In the genomic region with DNA sequence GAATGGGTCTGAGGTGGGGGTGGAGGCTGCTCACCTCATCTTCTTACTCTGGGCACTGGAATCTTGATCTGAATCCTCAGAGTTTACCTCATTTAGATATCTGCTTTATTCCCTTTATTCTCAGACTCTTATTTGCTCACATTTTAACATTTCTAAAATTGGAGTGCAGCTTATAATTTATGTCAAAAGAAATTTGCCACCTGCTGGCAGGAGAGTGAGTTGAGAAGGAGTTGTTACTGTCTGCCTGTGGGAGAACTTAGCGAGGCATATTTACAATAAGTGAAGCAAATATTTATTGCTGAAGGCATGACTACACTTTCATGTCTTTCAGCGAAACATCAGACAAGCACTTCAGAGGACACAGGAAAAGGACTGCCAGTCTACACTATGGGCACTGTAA, we compare ENCODE assay signal across 1 cellular context.
TF ChIP-seq lines count a peak whose summit lies in the region.

No MANE protein-coding gene starts in this region.

TF ChIP-seq in liver, 16 proteins besides CTCF, POLR2A, EP300 and RAD21 (continued from another document):
- TF ChIP-seq, protein P1, sequence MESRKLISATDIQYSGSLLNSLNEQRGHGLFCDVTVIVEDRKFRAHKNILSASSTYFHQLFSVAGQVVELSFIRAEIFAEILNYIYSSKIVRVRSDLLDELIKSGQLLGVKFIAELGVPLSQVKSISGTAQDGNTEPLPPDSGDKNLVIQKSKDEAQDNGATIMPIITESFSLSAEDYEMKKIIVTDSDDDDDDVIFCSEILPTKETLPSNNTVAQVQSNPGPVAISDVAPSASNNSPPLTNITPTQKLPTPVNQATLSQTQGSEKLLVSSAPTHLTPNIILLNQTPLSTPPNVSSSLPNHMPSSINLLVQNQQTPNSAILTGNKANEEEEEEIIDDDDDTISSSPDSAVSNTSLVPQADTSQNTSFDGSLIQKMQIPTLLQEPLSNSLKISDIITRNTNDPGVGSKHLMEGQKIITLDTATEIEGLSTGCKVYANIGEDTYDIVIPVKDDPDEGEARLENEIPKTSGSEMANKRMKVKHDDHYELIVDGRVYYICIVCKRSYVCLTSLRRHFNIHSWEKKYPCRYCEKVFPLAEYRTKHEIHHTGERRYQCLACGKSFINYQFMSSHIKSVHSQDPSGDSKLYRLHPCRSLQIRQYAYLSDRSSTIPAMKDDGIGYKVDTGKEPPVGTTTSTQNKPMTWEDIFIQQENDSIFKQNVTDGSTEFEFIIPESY (IDR thresholded peaks at IDR 0.05), result no peak
- TF ChIP-seq TAF1 (conservative IDR thresholded peaks at IDR 0.05), result no peak
- no peak for TF ChIP-seq HNF4A (conservative IDR thresholded peaks at IDR 0.05)
- no peak for TF ChIP-seq HNF4G (IDR thresholded peaks at IDR 0.05)
- no peak for TF ChIP-seq RXRA (IDR thresholded peaks at IDR 0.05)
- TF ChIP-seq, protein P2, sequence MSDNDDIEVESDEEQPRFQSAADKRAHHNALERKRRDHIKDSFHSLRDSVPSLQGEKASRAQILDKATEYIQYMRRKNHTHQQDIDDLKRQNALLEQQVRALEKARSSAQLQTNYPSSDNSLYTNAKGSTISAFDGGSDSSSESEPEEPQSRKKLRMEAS (IDR thresholded peaks at IDR 0.05), result no peak
- TF ChIP-seq YY1 (IDR thresholded peaks at IDR 0.05), result no peak
- TF ChIP-seq EGR1 (IDR thresholded peaks at IDR 0.05; ENCODE audit: low read depth in 2 of 2), result no peak
- TF ChIP-seq FOXA2 (IDR thresholded peaks at IDR 0.05), result no peak
- no peak for TF ChIP-seq NR2F2 (IDR thresholded peaks at IDR 0.05)
- TF ChIP-seq FOXA1 (IDR thresholded peaks at IDR 0.05), result no peak
- TF ChIP-seq JUND (IDR thresholded peaks at IDR 0.05), result no peak
- TF ChIP-seq, protein P3, sequence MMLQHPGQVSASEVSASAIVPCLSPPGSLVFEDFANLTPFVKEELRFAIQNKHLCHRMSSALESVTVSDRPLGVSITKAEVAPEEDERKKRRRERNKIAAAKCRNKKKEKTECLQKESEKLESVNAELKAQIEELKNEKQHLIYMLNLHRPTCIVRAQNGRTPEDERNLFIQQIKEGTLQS (IDR thresholded peaks at IDR 0.05), result no peak
